In the genomic region with DNA sequence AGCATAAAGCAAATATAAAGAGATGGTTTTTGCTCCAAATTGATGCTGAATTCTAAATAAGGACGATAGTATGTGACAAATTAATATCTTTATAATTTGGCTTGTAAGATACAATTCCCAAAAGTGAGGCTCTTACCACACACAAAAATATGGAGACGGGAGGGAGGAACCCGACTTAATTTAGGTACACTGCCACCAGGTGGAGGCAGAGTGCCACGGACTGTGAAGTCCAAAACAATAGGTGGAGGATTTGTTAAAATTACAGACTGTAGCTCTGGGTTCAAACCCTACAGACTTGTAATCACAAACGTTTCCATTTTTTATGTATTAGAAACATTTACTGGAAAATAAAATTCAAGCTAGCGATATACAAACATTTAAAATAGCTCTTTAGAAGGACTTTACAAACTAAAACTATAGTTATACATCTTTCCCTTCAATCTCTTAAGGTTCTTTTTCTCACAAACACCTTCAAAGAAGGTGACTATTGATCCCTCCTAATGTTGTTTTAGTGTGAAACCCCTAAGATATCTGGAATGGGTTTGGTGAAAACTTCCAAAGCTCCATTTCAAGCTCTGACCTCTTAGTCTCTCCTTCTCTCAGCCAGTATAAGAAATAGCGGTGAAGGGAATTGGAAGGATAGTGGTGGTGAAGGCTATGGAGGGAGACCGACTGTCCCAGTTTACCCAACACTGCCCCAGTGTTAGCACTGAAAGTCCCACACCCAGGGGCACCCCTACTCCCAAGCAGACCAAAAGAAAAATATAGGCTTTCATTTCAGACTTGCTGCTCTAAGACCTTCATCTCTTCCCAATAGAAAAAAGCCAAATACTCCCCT, we compare ENCODE assay signal across 2 cellular contexts.
TF ChIP-seq lines count a peak whose summit lies in the region.

No MANE protein-coding gene starts in this region.

TF ChIP-seq in GM23338, 12 proteins besides CTCF, POLR2A, EP300 and RAD21 (continued from another document):
- TF ChIP-seq JUNB (IDR thresholded peaks at IDR 0.05; ENCODE audit: unreplicated experiment) (no peak), STAT1 (IDR thresholded peaks at IDR 0.05; ENCODE audit: unreplicated experiment) (no peak), ZNF331 (CRISPR knock-in tag; IDR thresholded peaks at IDR 0.05; ENCODE audit: low read depth) (no peak), REST (IDR thresholded peaks at IDR 0.05; ENCODE audit: unreplicated experiment) (no peak), EZH2 (IDR thresholded peaks at IDR 0.05; ENCODE audit: low read depth, unreplicated experiment) (no peak), ZNF114 (CRISPR knock-in tag; IDR thresholded peaks at IDR 0.05) (no peak)
- TF ChIP-seq, protein P1, sequence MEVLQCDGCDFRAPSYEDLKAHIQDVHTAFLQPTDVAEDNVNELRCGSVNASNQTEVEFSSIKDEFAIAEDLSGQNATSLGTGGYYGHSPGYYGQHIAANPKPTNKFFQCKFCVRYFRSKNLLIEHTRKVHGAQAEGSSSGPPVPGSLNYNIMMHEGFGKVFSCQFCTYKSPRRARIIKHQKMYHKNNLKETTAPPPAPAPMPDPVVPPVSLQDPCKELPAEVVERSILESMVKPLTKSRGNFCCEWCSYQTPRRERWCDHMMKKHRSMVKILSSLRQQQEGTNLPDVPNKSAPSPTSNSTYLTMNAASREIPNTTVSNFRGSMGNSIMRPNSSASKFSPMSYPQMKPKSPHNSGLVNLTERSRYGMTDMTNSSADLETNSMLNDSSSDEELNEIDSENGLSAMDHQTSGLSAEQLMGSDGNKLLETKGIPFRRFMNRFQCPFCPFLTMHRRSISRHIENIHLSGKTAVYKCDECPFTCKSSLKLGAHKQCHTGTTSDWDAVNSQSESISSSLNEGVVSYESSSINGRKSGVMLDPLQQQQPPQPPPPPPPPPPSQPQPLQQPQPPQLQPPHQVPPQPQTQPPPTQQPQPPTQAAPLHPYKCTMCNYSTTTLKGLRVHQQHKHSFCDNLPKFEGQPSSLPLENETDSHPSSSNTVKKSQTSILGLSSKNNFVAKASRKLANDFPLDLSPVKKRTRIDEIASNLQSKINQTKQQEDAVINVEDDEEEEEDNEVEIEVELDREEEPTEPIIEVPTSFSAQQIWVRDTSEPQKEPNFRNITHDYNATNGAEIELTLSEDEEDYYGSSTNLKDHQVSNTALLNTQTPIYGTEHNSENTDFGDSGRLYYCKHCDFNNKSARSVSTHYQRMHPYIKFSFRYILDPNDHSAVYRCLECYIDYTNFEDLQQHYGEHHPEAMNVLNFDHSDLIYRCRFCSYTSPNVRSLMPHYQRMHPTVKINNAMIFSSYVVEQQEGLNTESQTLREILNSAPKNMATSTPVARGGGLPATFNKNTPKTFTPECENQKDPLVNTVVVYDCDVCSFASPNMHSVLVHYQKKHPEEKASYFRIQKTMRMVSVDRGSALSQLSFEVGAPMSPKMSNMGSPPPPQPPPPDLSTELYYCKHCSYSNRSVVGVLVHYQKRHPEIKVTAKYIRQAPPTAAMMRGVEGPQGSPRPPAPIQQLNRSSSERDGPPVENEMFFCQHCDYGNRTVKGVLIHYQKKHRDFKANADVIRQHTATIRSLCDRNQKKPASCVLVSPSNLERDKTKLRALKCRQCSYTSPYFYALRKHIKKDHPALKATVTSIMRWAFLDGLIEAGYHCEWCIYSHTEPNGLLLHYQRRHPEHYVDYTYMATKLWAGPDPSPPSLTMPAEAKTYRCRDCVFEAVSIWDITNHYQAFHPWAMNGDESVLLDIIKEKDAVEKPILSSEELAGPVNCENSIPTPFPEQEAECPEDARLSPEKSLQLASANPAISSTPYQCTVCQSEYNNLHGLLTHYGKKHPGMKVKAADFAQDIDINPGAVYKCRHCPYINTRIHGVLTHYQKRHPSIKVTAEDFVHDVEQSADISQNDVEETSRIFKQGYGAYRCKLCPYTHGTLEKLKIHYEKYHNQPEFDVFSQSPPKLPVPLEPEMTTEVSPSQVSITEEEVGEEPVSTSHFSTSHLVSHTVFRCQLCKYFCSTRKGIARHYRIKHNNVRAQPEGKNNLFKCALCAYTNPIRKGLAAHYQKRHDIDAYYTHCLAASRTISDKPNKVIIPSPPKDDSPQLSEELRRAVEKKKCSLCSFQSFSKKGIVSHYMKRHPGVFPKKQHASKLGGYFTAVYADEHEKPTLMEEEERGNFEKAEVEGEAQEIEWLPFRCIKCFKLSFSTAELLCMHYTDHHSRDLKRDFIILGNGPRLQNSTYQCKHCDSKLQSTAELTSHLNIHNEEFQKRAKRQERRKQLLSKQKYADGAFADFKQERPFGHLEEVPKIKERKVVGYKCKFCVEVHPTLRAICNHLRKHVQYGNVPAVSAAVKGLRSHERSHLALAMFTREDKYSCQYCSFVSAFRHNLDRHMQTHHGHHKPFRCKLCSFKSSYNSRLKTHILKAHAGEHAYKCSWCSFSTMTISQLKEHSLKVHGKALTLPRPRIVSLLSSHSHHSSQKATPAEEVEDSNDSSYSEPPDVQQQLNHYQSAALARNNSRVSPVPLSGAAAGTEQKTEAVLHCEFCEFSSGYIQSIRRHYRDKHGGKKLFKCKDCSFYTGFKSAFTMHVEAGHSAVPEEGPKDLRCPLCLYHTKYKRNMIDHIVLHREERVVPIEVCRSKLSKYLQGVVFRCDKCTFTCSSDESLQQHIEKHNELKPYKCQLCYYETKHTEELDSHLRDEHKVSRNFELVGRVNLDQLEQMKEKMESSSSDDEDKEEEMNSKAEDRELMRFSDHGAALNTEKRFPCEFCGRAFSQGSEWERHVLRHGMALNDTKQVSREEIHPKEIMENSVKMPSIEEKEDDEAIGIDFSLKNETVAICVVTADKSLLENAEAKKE (CRISPR knock-in tag; IDR thresholded peaks at IDR 0.05), result no peak

TF ChIP-seq in HepG2, 621 proteins besides CTCF, POLR2A, EP300 and RAD21 (continued from another document):
- TF ChIP-seq, protein P2, sequence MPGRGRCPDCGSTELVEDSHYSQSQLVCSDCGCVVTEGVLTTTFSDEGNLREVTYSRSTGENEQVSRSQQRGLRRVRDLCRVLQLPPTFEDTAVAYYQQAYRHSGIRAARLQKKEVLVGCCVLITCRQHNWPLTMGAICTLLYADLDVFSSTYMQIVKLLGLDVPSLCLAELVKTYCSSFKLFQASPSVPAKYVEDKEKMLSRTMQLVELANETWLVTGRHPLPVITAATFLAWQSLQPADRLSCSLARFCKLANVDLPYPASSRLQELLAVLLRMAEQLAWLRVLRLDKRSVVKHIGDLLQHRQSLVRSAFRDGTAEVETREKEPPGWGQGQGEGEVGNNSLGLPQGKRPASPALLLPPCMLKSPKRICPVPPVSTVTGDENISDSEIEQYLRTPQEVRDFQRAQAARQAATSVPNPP (CRISPR knock-in tag; IDR thresholded peaks at IDR 0.05), result no peak
- TF ChIP-seq IRF2 (CRISPR knock-in tag; IDR thresholded peaks at IDR 0.05) (no peak), LBX2 (CRISPR knock-in tag; IDR thresholded peaks at IDR 0.05; ENCODE audit: borderline replicate concordance) (no peak), ZNF839 (CRISPR knock-in tag; IDR thresholded peaks at IDR 0.05; ENCODE audit: borderline replicate concordance) (no peak), SOX6 (IDR thresholded peaks at IDR 0.05) (no peak), SOX6 (CRISPR knock-in tag; IDR thresholded peaks at IDR 0.05) (no peak), GABPB1 (CRISPR knock-in tag; IDR thresholded peaks at IDR 0.05) (no peak), STAG1 (CRISPR knock-in tag; IDR thresholded peaks at IDR 0.05) (peak; percentile 98), ZNF263 (CRISPR knock-in tag; IDR thresholded peaks at IDR 0.05) (no peak), MZF1 (CRISPR knock-in tag; IDR thresholded peaks at IDR 0.05; ENCODE audit: borderline replicate concordance) (no peak), BRD4 (CRISPR knock-in tag; IDR thresholded peaks at IDR 0.05) (no peak), ZKSCAN1 (IDR thresholded peaks at IDR 0.05; ENCODE audit: low read length) (no peak), SMC3 (IDR thresholded peaks at IDR 0.05; ENCODE audit: low read length) (peak; percentile 94), REPIN1 (CRISPR knock-in tag; IDR thresholded peaks at IDR 0.05; ENCODE audit: borderline replicate concordance, low read depth) (no peak), MLXIP (CRISPR knock-in tag; IDR thresholded peaks at IDR 0.05; ENCODE audit: borderline replicate concordance) (no peak), ZNF275 (CRISPR knock-in tag; IDR thresholded peaks at IDR 0.05; ENCODE audit: borderline replicate concordance) (no peak), NFE2L2 (IDR thresholded peaks at IDR 0.05; ENCODE audit: low read length) (no peak), NR2F2 (IDR thresholded peaks at IDR 0.05; ENCODE audit: borderline replicate concordance, low read depth) (no peak)
- TF ChIP-seq, protein P3, sequence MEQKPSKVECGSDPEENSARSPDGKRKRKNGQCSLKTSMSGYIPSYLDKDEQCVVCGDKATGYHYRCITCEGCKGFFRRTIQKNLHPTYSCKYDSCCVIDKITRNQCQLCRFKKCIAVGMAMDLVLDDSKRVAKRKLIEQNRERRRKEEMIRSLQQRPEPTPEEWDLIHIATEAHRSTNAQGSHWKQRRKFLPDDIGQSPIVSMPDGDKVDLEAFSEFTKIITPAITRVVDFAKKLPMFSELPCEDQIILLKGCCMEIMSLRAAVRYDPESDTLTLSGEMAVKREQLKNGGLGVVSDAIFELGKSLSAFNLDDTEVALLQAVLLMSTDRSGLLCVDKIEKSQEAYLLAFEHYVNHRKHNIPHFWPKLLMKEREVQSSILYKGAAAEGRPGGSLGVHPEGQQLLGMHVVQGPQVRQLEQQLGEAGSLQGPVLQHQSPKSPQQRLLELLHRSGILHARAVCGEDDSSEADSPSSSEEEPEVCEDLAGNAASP (CRISPR knock-in tag; IDR thresholded peaks at IDR 0.05; ENCODE audit: borderline replicate concordance), result no peak
